Comparison of ENCODE assay signal across 18 cellular contexts in genomic region chr6:67451874-67452273, GRCh38.
"Had no signal": no experiment of that assay in that cellular context is flagged by ENCODE, and none has a peak within 500 bp of the region (broad histone marks: within the 10 kb centered on the region; RNA-seq: fewer than 3 reads in every experiment).

No MANE protein-coding gene starts in this region.

- H3K36me3 ChIP-seq: esophagus muscularis mucosa, gastroesophageal sphincter, heart left ventricle, left lung, lower lobe of right lung had no signal

- H3K4me3 Mint-ChIP-seq: mesothelial cell of epicardium, naive B cell had no signal

- H3K27ac ChIP-seq: coronary artery, dorsolateral prefrontal cortex, esophagus muscularis mucosa, foreskin keratinocyte, gastroesophageal sphincter, heart left ventricle, left lung, lower lobe of right lung had no signal

- H3K27me3 ChIP-seq: dorsolateral prefrontal cortex, esophagus muscularis mucosa, foreskin keratinocyte, gastroesophageal sphincter, heart left ventricle, left lung had no signal

- H3K36me3 Mint-ChIP-seq: mesothelial cell of epicardium, naive B cell had no signal

- ATAC-seq: foreskin keratinocyte, gastroesophageal sphincter, heart left ventricle, left cardiac atrium, left lung, left ventricle myocardium superior, lower lobe of right lung, mucosa of descending colon had no signal

- H3K9me3 ChIP-seq: esophagus muscularis mucosa, gastroesophageal sphincter, lower lobe of right lung, mucosa of descending colon had no signal

- H3K4me1 ChIP-seq: esophagus muscularis mucosa, foreskin keratinocyte, gastroesophageal sphincter, heart left ventricle, left lung, lower lobe of right lung had no signal

- H3K4me1 Mint-ChIP-seq: mesothelial cell of epicardium, naive B cell had no signal

- DNase-seq: dermis blood vessel endothelial cell; dorsolateral prefrontal cortex; effector CD4-positive, alpha-beta T cell; effector memory CD4-positive, alpha-beta T cell; foreskin keratinocyte; heart left ventricle; hippocampal formation; left cardiac atrium; left lung; left ventricle myocardium superior; lower lobe of right lung; mesenchymal stem cell; mucosa of descending colon; naive B cell had no signal

- H3K27me3 Mint-ChIP-seq: naive B cell had no signal

- H3K4me3 ChIP-seq: coronary artery, dorsolateral prefrontal cortex, esophagus muscularis mucosa, gastroesophageal sphincter, heart left ventricle, left lung, lower lobe of right lung, mucosa of descending colon had no signal

- H3K27ac Mint-ChIP-seq: mesothelial cell of epicardium, naive B cell had no signal
